In genomic region chr10:34520084-34520483, GRCh38 we compare ENCODE assay signal across 18 cellular contexts.
DNase-seq lines count a peak whose midpoint lies in the region; ATAC-seq and TF ChIP-seq lines count a peak whose summit lies in the region.
"Had no signal": no experiment of that assay in that cellular context is flagged by ENCODE, and none has a peak within 500 bp of the region (broad histone marks: within the 10 kb centered on the region; RNA-seq: fewer than 3 reads in every experiment).

No MANE protein-coding gene starts in this region.

- ATAC-seq in RWPE2 (ENCODE audit: low read depth), result peak; percentile 88
- ATAC-seq in esophagus mucosa, result peak; percentile 98
- no peak for ATAC-seq in HG02973 (IDR thresholded peaks at IDR 0.05; ENCODE audit: unreplicated experiment)
- ATAC-seq: gastroesophageal sphincter; psoas muscle; stimulated activated naive CD8-positive, alpha-beta T cell treated with anti-CD3 and anti-CD28 coated beads, Interleukin-15, Interleukin-2, amounts not matched to agents 100 U/mL and 50 U/mL, for 24 hours had no signal

- TF ChIP-seq POLR2A in suprapubic skin (IDR thresholded peaks at IDR 0.05), result no peak

- H3K27ac ChIP-seq in RWPE2 (ENCODE audit: poor library complexity, severe bottlenecking), result peak overlapping the region; percentile 97
- peak overlapping the region; percentile 61 for H3K27ac ChIP-seq in suprapubic skin
- H3K27ac ChIP-seq: gastroesophageal sphincter, KMS-11, psoas muscle had no signal

- no peak for TF ChIP-seq EP300 in suprapubic skin (IDR thresholded peaks at IDR 0.05)

- TF ChIP-seq CTCF in RWPE2 (IDR thresholded peaks at IDR 0.05; ENCODE audit: poor library complexity, severe bottlenecking) (no peak), suprapubic skin (IDR thresholded peaks at IDR 0.05) (no peak)

- H3K9me3 ChIP-seq in RWPE2 (ENCODE audit: severe bottlenecking) (no peaks in the 10 kb centered on the region), suprapubic skin (no peaks in the 10 kb centered on the region)
- H3K9me3 ChIP-seq: gastroesophageal sphincter, psoas muscle had no signal

- no peaks in the 10 kb centered on the region for H3K27me3 ChIP-seq in RWPE2 (ENCODE audit: insufficient read depth, poor library complexity, severe bottlenecking)
- H3K27me3 ChIP-seq in suprapubic skin, result no peaks in the 10 kb centered on the region
- H3K27me3 ChIP-seq: gastroesophageal sphincter had no signal

- peaks cover 27% of the 10 kb centered on the region for H3K4me1 ChIP-seq in RWPE2 (ENCODE audit: insufficient read depth, poor library complexity, severe bottlenecking)
- peaks cover 10% of the 10 kb centered on the region for H3K4me1 ChIP-seq in suprapubic skin
- H3K4me1 ChIP-seq: psoas muscle had no signal

- H3K36me3 ChIP-seq in RWPE2 (ENCODE audit: low read depth) (peaks cover 10% of the 10 kb centered on the region; the same call in 1 of the 2 replicates), suprapubic skin (no peaks in the 10 kb centered on the region)

- WGBS in suprapubic skin, result 57% methylated on average over 7 of the region's 7 CpGs

- no peak overlapping the region for H3K4me3 ChIP-seq in RWPE2 (ENCODE audit: severe bottlenecking)
- no peak overlapping the region for H3K4me3 ChIP-seq in suprapubic skin
- H3K4me3 ChIP-seq: gastroesophageal sphincter, psoas muscle had no signal

- DNase-seq in NCI-H510A treated with DMSO at 0.1 percent for 48 hours (lab: John Stamatoyannopoulos, UW), result peak; percentile 13
- DNase-seq in NCI-H510A (lab: John Stamatoyannopoulos, UW), result no peak
- no peak for DNase-seq in RWPE2 (ENCODE audit: low spot score)
- DNase-seq in suprapubic skin (ENCODE audit: low spot score in 2 of 2), result no peak
- no peak for DNase-seq in stimulated activated CD4-positive, alpha-beta T cell treated with anti-CD3 and anti-CD28 coated beads, Interleukin-4, amount 100 ng/mL, for 1 hour
- no peak for DNase-seq in OCI-M1 (lab: John Stamatoyannopoulos, UW)
- DNase-seq: activated gamma-delta T cell treated with Interleukin-2 at 50 U/mL for 16 hours; amygdala; immature natural killer cell; mesenchymal stem cell; NCI-H1694 treated with DMSO at 0.1 percent for 48 hours; NCI-H82; psoas muscle; stimulated activated naive CD8-positive, alpha-beta T cell treated with anti-CD3 and anti-CD28 coated beads, Interleukin-15, Interleukin-2, amounts not matched to agents 100 U/mL and 50 U/mL, for 24 hours had no signal
